Comparison of ENCODE assay signal across 9 cellular contexts in the genomic region with DNA sequence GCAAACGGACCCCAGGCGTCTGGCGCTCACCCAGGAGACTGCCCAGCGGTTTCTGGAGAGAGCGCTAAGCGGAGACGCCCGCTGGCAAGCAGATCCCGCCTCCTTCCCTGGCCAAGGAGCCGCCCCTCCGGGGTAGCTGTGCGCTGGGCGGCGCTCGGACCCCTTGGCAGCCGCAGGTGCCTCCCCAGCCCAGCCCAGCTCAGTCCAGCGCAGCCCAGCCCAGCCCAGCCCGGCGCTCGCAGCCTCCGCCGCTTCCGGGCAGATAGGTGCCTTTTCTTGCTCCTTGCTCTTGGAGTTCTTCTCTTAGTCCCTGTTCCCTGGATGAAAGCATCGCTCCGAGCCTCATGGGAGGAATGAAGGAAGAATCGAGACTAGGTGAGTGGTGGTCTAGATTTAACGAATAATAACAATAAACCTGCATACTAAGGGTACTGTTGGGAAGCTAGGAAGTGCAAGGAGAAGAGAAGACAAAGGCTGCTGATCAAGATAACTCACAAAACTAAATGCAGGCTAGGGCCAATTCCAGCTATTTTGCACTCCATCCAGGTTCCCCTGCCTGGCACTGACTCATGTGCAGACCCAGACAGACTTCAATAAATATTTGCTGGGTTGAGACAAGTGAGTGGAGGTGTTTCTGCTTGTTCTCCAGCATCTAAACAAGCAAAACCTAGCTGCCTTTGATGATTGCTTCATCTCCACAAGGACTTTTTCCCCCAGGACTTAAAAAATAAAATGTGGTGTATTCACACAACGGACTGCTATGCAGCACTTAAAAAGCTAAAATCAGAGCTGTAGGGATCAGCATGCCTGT. TPM values are rescaled to one million over a fixed set of nuclear protein-coding genes. Genes with fewer than 3 reads are reported as not detected.
DNase-seq lines count a peak whose midpoint lies in the region; ATAC-seq, FAIRE-seq and TF ChIP-seq lines count a peak whose summit lies in the region.
"Had no signal": no experiment of that assay in that cellular context is flagged by ENCODE, and none has a peak within 500 bp of the region (broad histone marks: within the 10 kb centered on the region; RNA-seq: fewer than 3 reads in every experiment).

STK32A (plus strand) TSS at position 202 of the 811 bp plus-strand sequence. CDS start 4,609 bp downstream, outside the sequence.

- DNase-seq in D721Med (ENCODE audit: insufficient read length, low spot score) (peak; percentile 25), NCI-H2107 treated with DMSO at 0.1 percent for 48 hours (lab: John Stamatoyannopoulos, UW; ENCODE audit: unreplicated experiment) (peak; percentile 40), bronchial epithelial cell (ENCODE audit: low read depth) (peak; percentile 92), islet precursor cell (peak; percentile 90), KBM-7 (no peak)
- DNase-seq in activated naive CD4-positive, alpha-beta T cell treated with anti-CD3 and anti-CD28 coated beads, Interleukin-2, amount 50 U/mL, for 72 hours (ENCODE audit: low spot score in 2 of 2), result no peak
- no peak for DNase-seq in activated CD8-positive, alpha-beta memory T cell treated with anti-CD3 and anti-CD28 coated beads, Interleukin-2, amount 50 U/mL, for 4 hours

- ATAC-seq in activated naive CD4-positive, alpha-beta T cell treated with anti-CD3 and anti-CD28 coated beads, Interleukin-2, amount 50 U/mL, for 72 hours, result no peak

- H3K36me3 ChIP-seq in bronchial epithelial cell (ENCODE audit: control insufficient read depth, insufficient read depth, low read length), result no peaks in the 10 kb centered on the region

- TF ChIP-seq CTCF in D721Med (IDR thresholded peaks at IDR 0.05; ENCODE audit: insufficient read depth, missing control alignments) (peak; percentile 43), bronchial epithelial cell (IDR thresholded peaks at IDR 0.05; ENCODE audit: insufficient read depth, low read length, severe bottlenecking) (peak; percentile 33)

- peaks cover 0 to 5% of the 10 kb centered on the region in 2 donors for H3K36me3 Mint-ChIP-seq in activated naive CD4-positive, alpha-beta T cell treated with anti-CD3 and anti-CD28 coated beads, Interleukin-2, amount 50 U/mL, for 72 hours

- H3K4me3 ChIP-seq in bronchial epithelial cell (ENCODE audit: low read depth, low read length) (peak within 1 kb of the TSS; percentile 55), skin epidermis (peak within 1 kb of the TSS; percentile 23 to 45 (median 27))

- in situ Hi-C loops in KBM-7 (cut with MboI; ENCODE audit: low pct_unique_long_range_greater_than_20kb, low sequenced_read_pairs), result no loop called here

- FAIRE-seq in D721Med (lab: Jason Lieb, UNC) (no peak), bronchial epithelial cell (lab: Jason Lieb, UNC) (no peak)
- FAIRE-seq: endometrium had no signal

- H3K27ac Mint-ChIP-seq in activated naive CD4-positive, alpha-beta T cell treated with anti-CD3 and anti-CD28 coated beads, Interleukin-2, amount 50 U/mL, for 72 hours, result no peak within 1 kb of the TSS

- H3K27me3 ChIP-seq in bronchial epithelial cell (ENCODE audit: control insufficient read depth, insufficient read depth, low read length), result no peaks in the 10 kb centered on the region

- peaks cover 0 to 4% of the 10 kb centered on the region in 2 donors for H3K9me3 Mint-ChIP-seq in activated naive CD4-positive, alpha-beta T cell treated with anti-CD3 and anti-CD28 coated beads, Interleukin-2, amount 50 U/mL, for 72 hours

- peak within 1 kb of the TSS in 9 of 21 experiments; percentile 60 to 82 (median 76) for H3K27ac ChIP-seq in skin epidermis

RNA-seq across cellular contexts. Expression of gene STK32A, which starts in this region (rescaled TPM):
- 5.5 and 11.8 TPM in 2 replicates for total RNA-seq in bronchial epithelial cell
- total RNA-seq in activated naive CD4-positive, alpha-beta T cell treated with anti-CD3 and anti-CD28 coated beads, Interleukin-2, amount 50 U/mL, for 72 hours, result not detected

Comparison
In these comparisons a context has a peak if more than half of its experiments do, and no peak if none do; other contexts are left out.
1. DNase-seq: peak in D721Med (single experiment), NCI-H2107 treated with DMSO at 0.1 percent for 48 hours (single experiment), bronchial epithelial cell (single experiment) and islet precursor cell (single experiment); none in activated naive CD4-positive, alpha-beta T cell treated with anti-CD3 and anti-CD28 coated beads, Interleukin-2, amount 50 U/mL, for 72 hours (0 of 2), KBM-7 (single experiment) and activated CD8-positive, alpha-beta memory T cell treated with anti-CD3 and anti-CD28 coated beads, Interleukin-2, amount 50 U/mL, for 4 hours (single experiment).